23 cellular contexts compared by ENCODE assay signal in genomic region chr6:3784885-3785744, GRCh38.
"Had no signal": no experiment of that assay in that cellular context is flagged by ENCODE, and none has a peak within 500 bp of the region (broad histone marks: within the 10 kb centered on the region; RNA-seq: fewer than 3 reads in every experiment).

No MANE protein-coding gene starts in this region.

- H3K4me1 ChIP-seq: SJCRH30 had no signal

- H3K27me3 ChIP-seq: SJCRH30 had no signal

- H3K9me3 ChIP-seq: SJCRH30 had no signal

- H3K36me3 ChIP-seq: SJCRH30 had no signal

- ATAC-seq: Right ventricle myocardium inferior, SK-N-SH treated with all-trans-retinoic acid at 6 μM for 48 hours had no signal

- DNase-seq: Kasumi-1, MM.1S, NCI-H1105, NCI-H1417 treated with DMSO at 0.1 percent for 48 hours, NCI-H146, NCI-H1694 treated with DMSO at 0.1 percent for 48 hours, NCI-H1930, NCI-H2081, NCI-H2107, NCI-H226, NCI-H446, NCI-H510A, NCI-H524 treated with DMSO at 0.1 percent for 48 hours, NCI-H69, NCI-H774, RPMI8226, SHP77 treated with DMSO at 0.1 percent for 48 hours, SJCRH30 had no signal

- H3K27ac ChIP-seq: HL-60, KMS-11, SJCRH30 had no signal

- FAIRE-seq: RCC 7860 had no signal

- H3K4me2 ChIP-seq: KMS-11 had no signal

- H3K4me3 ChIP-seq: SJCRH30 had no signal

- H3K9ac ChIP-seq: KMS-11 had no signal
